Comparison of ENCODE assay signal across 17 cellular contexts in the genomic region with DNA sequence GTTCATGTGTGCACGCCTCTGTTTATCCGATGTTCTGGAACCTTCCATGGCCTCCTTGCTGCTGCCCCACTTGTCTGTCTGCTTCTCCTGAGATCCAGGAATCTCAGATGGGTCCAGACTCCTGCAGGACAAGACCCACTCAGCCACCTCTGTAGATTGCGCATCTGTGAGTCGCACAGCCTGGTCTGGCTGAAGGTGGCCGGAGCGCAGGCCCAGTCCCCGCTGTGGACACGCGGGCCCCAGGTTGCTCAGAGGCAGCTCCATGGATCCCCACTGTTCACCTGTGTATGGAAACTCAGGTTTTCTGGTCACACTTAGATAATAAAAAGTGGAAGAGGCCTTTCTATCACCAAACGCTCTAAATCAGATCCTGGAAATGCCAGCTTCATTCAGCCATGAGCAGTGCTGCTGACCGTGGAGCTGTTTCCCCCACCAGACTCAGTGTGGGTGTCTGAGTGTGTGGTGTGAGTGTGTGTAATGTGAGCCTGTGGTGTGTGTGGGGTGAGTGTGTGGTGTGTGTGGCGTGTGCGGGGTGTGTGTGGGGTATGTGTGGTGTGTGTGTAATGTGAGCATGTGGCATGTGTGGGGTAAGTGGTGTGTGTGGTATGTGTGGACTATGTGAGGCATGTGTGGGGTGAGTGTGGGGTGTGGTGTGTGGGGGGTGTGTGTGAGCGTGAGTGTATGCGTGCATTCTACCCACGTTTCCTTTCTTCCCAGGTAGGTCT. TPM values are rescaled to one million over a fixed set of nuclear protein-coding genes. Genes with fewer than 3 reads are reported as not detected.
DNase-seq lines count a peak whose midpoint lies in the region; ATAC-seq and TF ChIP-seq lines count a peak whose summit lies in the region.
"Had no signal": no experiment of that assay in that cellular context is flagged by ENCODE, and none has a peak within 500 bp of the region (broad histone marks: within the 10 kb centered on the region; RNA-seq: fewer than 3 reads in every experiment).

No MANE protein-coding gene starts in this region.

- H3K36me3 ChIP-seq in heart left ventricle (peaks cover 0 to 8% (median 0%) of the 10 kb centered on the region in 9 donors), mucosa of descending colon (ENCODE audit: low read depth) (no peaks in the 10 kb centered on the region)

- H3K4me1 ChIP-seq in heart left ventricle (peaks cover 0 to 15% (median 2%) of the 10 kb centered on the region in 12 donors), mucosa of descending colon (ENCODE audit: low read depth) (no peaks in the 10 kb centered on the region)

- ATAC-seq in heart left ventricle (peak in 3 of 4 donors; percentile 8 to 27 (median 12)), Right ventricle myocardium superior (ENCODE audit: poor library complexity) (no peak), esophagus mucosa (peak; percentile 21), mucosa of descending colon (peak; percentile 13), HG02884 (IDR thresholded peaks at IDR 0.05; ENCODE audit: unreplicated experiment) (no peak), HG03025 (IDR thresholded peaks at IDR 0.05; ENCODE audit: low FRiP score, unreplicated experiment) (no peak)
- ATAC-seq in activated T-cell treated with anti-CD3 and anti-CD28 coated beads, Interleukin-2, amount 50 U/mL, for 72 hours (replicated peaks in 1 of 2): no peak

- H3K27ac Mint-ChIP-seq in activated T-cell treated with anti-CD3 and anti-CD28 coated beads, Interleukin-2, amount 50 U/mL, for 72 hours: no peak overlapping the region

- 83 to 89% (median 87%) methylated on average over 16 of the region's 16 CpGs for WGBS in heart left ventricle, 4 donors

- no peaks in the 10 kb centered on the region for H3K36me3 Mint-ChIP-seq in activated T-cell treated with anti-CD3 and anti-CD28 coated beads, Interleukin-2, amount 50 U/mL, for 72 hours (ENCODE audit: insufficient read depth in 2 of 2)

- intact Hi-C loops in heart left ventricle (cut with DNase I) (loop anchor here in 7 of 10 donors (1.0 to 5.0 kb wide), 4 partner anchors 81 to 86 kb away; no protein-coding TSS in a partner anchor), Right ventricle myocardium superior (cut with DNase I) (no loop called here), mucosa of descending colon (cut with DNase I, micrococcal nuclease) (no loop called here)

- H3K9me3 Mint-ChIP-seq in activated T-cell treated with anti-CD3 and anti-CD28 coated beads, Interleukin-2, amount 50 U/mL, for 72 hours: no peaks in the 10 kb centered on the region

- TF ChIP-seq POLR2A in heart left ventricle (IDR thresholded peaks at IDR 0.05): no peak

- no peaks in the 10 kb centered on the region for H3K4me1 Mint-ChIP-seq in activated T-cell treated with anti-CD3 and anti-CD28 coated beads, Interleukin-2, amount 50 U/mL, for 72 hours (ENCODE audit: low read depth)

- H3K4me3 ChIP-seq in heart left ventricle (no peak overlapping the region), mucosa of descending colon (no peak overlapping the region)

- DNase-seq in heart left ventricle (no peak), Right ventricle myocardium superior (no peak), mucosa of descending colon (no peak), NCI-H748 treated with DMSO at 0.1 percent for 48 hours (lab: John Stamatoyannopoulos, UW) (no peak)
- DNase-seq in activated T-cell treated with anti-CD3 and anti-CD28 coated beads, Interleukin-2, amount 50 U/mL, for 72 hours: no peak
- DNase-seq: 8988T, Caco-2, HCEC 1CT, KBM-7, NCI-H1436 treated with DMSO at 0.1 percent for 48 hours, NCI-H2081 treated with DMSO at 0.1 percent for 48 hours, NCI-H2227 treated with DMSO at 0.1 percent for 48 hours, NCI-H524 treated with DMSO at 0.1 percent for 48 hours, RPMI8226 had no signal

- H3K4me3 Mint-ChIP-seq in activated T-cell treated with anti-CD3 and anti-CD28 coated beads, Interleukin-2, amount 50 U/mL, for 72 hours: no peak overlapping the region

- no peaks in the 10 kb centered on the region for H3K27me3 Mint-ChIP-seq in activated T-cell treated with anti-CD3 and anti-CD28 coated beads, Interleukin-2, amount 50 U/mL, for 72 hours (ENCODE audit: low read depth)

- TF ChIP-seq CTCF in heart left ventricle (IDR thresholded peaks at IDR 0.05) (no peak), mucosa of descending colon (IDR thresholded peaks at IDR 0.05) (no peak)

- peaks cover 0 to 5% (median 0%) of the 10 kb centered on the region in 9 donors for H3K27me3 ChIP-seq in heart left ventricle

- H3K27ac ChIP-seq in heart left ventricle: no peak overlapping the region

- H3K9me3 ChIP-seq in heart left ventricle (no peaks in the 10 kb centered on the region), mucosa of descending colon (no peaks in the 10 kb centered on the region)
- H3K9me3 ChIP-seq: Caco-2 had no signal

RNA-seq across cellular contexts. Expression of a gene that starts 59.5 kb away (rescaled TPM):
- total RNA-seq in heart left ventricle (10 to 100 TPM; 26.0 to 61.0 (median 43.6) TPM), Right ventricle myocardium superior (38.1 TPM), esophagus mucosa (9.7 TPM), mucosa of descending colon (100 to 1,000 TPM in 1 of 3 donors, 10 to 100 TPM in 2; 53.9 to 109 (median 95.4) TPM)
- polyA plus RNA-seq in heart left ventricle: 10 to 100 TPM; 37.7 to 40.0 TPM
- total RNA-seq in activated T-cell treated with anti-CD3 and anti-CD28 coated beads, Interleukin-2, amount 50 U/mL, for 72 hours: 10 to 100 TPM in 1 of 2 donors, 1 to 10 TPM in 1; 9.6 to 11.8 TPM

Comparison
In these comparisons a context has a peak if more than half of its experiments do, and no peak if none do; other contexts are left out.
1. ATAC-seq: peak in heart left ventricle (3 of 4), esophagus mucosa (single experiment) and mucosa of descending colon (single experiment); none in Right ventricle myocardium superior (single experiment), HG02884 (single experiment), activated T-cell treated with anti-CD3 and anti-CD28 coated beads, Interleukin-2, amount 50 U/mL, for 72 hours (0 of 2) and HG03025 (single experiment).
2. intact Hi-C loops: an anchor here in heart left ventricle (1.0 to 5.0 kb wide); none called in Right ventricle myocardium superior and mucosa of descending colon.